ENCODE assay signal across 8 cellular contexts in the genomic region with DNA sequence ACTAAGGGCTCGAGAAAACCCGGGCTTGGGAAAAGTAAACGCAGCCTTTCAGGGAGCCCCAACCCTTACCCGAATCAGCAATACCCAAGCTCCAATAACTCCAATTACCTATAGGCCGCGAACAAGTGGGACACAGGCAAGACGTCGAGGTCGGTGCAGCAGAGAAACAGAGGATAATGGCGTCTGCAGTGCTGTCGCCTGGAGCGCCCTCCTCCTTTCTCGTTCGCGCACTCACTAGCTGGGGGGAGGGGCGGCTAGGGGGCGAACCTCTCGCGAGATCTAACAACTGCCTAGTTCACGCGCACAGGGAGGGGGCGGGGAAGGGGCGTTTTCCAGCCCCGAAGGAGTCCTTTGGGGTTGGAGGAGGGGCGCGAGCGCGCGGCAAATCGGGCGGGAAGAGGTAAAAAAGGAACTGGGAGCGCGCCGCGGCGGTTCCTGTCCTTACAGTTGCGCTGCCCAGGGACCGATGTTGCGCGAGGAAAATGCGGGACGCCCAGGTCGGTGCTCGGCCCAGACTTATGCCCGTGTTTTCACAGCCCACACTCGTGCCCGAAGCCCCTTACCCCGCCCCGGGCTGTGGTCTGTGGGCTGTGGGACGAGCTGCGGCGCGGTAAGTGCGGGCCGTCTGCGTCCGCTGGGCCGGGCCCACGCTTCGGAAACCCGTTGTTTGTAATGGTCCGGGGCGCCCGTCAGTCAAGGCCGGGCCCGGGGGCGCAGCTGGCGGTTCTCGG. TPM values are rescaled to one million over a fixed set of nuclear protein-coding genes. Genes with fewer than 3 reads are reported as not detected.
DNase-seq lines count a peak whose midpoint lies in the region; ATAC-seq and TF ChIP-seq lines count a peak whose summit lies in the region.

A gene (plus strand): TSS at position 411 of the 731 bp plus-strand sequence. CDS start 20,182 bp downstream, outside the sequence.

- H3K4me1 ChIP-seq in muscle layer of duodenum (ENCODE audit: control insufficient read depth in 1 of 2, insufficient read depth in 2 of 2, low read length in 2 of 2): peaks cover 5 to 30% of the 10 kb centered on the region in 2 donors

- ATAC-seq in GM21717 (IDR thresholded peaks at IDR 0.05; ENCODE audit: unreplicated experiment) (peak; percentile 70), esophagus mucosa (peak; percentile 96)
- ATAC-seq in activated T-cell treated with anti-CD3 and anti-CD28 coated beads, Interleukin-2, amount 50 U/mL, for 4 hours: peak; percentile 77 to 79

- no peaks in the 10 kb centered on the region for H3K27me3 Mint-ChIP-seq in activated T-cell treated with anti-CD3 and anti-CD28 coated beads, Interleukin-2, amount 50 U/mL, for 4 hours (ENCODE audit: low read depth)

- H3K9me3 Mint-ChIP-seq in activated T-cell treated with anti-CD3 and anti-CD28 coated beads, Interleukin-2, amount 50 U/mL, for 4 hours: no peaks in the 10 kb centered on the region

- H3K36me3 Mint-ChIP-seq in activated T-cell treated with anti-CD3 and anti-CD28 coated beads, Interleukin-2, amount 50 U/mL, for 4 hours (ENCODE audit: insufficient read depth): peaks cover 39% of the 10 kb centered on the region

- in situ Hi-C loops in KBM-7 (cut with MboI; ENCODE audit: low pct_unique_long_range_greater_than_20kb, low sequenced_read_pairs): no loop called here

- H3K36me3 ChIP-seq in muscle layer of duodenum (ENCODE audit: control insufficient read depth in 1 of 2, insufficient read depth in 2 of 2, low read length in 2 of 2): peaks cover 18 to 19% of the 10 kb centered on the region in 2 donors

- peaks cover 39% of the 10 kb centered on the region for H3K4me1 Mint-ChIP-seq in activated T-cell treated with anti-CD3 and anti-CD28 coated beads, Interleukin-2, amount 50 U/mL, for 4 hours (ENCODE audit: low read depth)

- DNase-seq in DMS53 treated with DMSO at 0.1 percent for 48 hours (lab: John Stamatoyannopoulos, UW; ENCODE audit: unreplicated experiment): peak; percentile 87
- peak; percentile 96 for DNase-seq in KBM-7
- DNase-seq in activated T-cell treated with anti-CD3 and anti-CD28 coated beads, Interleukin-2, amount 50 U/mL, for 4 hours: peak; percentile 100
- DNase-seq in stimulated activated CD8-positive, alpha-beta memory T cell treated with anti-CD3 and anti-CD28 coated beads, Interleukin-7, amount 100 ng/mL, for 4 hours (ENCODE audit: low read depth in 2 of 2): peak; percentile 98 to 99

- H3K4me3 Mint-ChIP-seq in activated T-cell treated with anti-CD3 and anti-CD28 coated beads, Interleukin-2, amount 50 U/mL, for 4 hours: peak within 1 kb of the TSS; percentile 96

- peak within 1 kb of the TSS; percentile 97 to 99 for H3K4me3 ChIP-seq in muscle layer of duodenum (ENCODE audit: low read depth in 1 of 2, low read length in 2 of 2)

- H3K9me3 ChIP-seq in muscle layer of duodenum (ENCODE audit: control insufficient read depth in 1 of 2, low read length in 2 of 2): no peaks in the 10 kb centered on the region

- peak within 1 kb of the TSS; percentile 99 for H3K27ac ChIP-seq in muscle layer of duodenum (ENCODE audit: low read length)

- H3K27me3 ChIP-seq in muscle layer of duodenum (ENCODE audit: low read depth, low read length): no peaks in the 10 kb centered on the region

TF ChIP-seq in PFSK-1, 5 proteins besides CTCF, POLR2A, EP300 and RAD21:
- TF ChIP-seq FOXP2 (optimal IDR thresholded peaks at IDR 0.05; ENCODE audit: borderline replicate concordance, extremely low read depth, extremely low read length, insufficient read depth) (peak; percentile 34), POLR2AphosphoS5 (IDR thresholded peaks at IDR 0.05; ENCODE audit: low read depth, low read length) (peak; percentile 90), TAF1 (IDR thresholded peaks at IDR 0.05; ENCODE audit: borderline replicate concordance, insufficient read depth, low read length) (peak; percentile 85; the same call in 1 of the 2 replicates), SIN3A (IDR thresholded peaks at IDR 0.05; ENCODE audit: borderline replicate concordance, insufficient read depth, low read length) (peak; percentile 93; the same call in 1 of the 2 replicates)
- TF ChIP-seq, protein P1, sequence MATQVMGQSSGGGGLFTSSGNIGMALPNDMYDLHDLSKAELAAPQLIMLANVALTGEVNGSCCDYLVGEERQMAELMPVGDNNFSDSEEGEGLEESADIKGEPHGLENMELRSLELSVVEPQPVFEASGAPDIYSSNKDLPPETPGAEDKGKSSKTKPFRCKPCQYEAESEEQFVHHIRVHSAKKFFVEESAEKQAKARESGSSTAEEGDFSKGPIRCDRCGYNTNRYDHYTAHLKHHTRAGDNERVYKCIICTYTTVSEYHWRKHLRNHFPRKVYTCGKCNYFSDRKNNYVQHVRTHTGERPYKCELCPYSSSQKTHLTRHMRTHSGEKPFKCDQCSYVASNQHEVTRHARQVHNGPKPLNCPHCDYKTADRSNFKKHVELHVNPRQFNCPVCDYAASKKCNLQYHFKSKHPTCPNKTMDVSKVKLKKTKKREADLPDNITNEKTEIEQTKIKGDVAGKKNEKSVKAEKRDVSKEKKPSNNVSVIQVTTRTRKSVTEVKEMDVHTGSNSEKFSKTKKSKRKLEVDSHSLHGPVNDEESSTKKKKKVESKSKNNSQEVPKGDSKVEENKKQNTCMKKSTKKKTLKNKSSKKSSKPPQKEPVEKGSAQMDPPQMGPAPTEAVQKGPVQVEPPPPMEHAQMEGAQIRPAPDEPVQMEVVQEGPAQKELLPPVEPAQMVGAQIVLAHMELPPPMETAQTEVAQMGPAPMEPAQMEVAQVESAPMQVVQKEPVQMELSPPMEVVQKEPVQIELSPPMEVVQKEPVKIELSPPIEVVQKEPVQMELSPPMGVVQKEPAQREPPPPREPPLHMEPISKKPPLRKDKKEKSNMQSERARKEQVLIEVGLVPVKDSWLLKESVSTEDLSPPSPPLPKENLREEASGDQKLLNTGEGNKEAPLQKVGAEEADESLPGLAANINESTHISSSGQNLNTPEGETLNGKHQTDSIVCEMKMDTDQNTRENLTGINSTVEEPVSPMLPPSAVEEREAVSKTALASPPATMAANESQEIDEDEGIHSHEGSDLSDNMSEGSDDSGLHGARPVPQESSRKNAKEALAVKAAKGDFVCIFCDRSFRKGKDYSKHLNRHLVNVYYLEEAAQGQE (IDR thresholded peaks at IDR 0.05; ENCODE audit: insufficient read depth in 1 of 2, low read depth in 2 of 2, low read length in 2 of 2): peak in 1 of 2 experiments; percentile 30; a peak in 2 of 4 replicates

RNA-seq across cellular contexts. Expression of the gene that starts here (rescaled TPM):
- 3.4 TPM for polyA plus RNA-seq in PFSK-1 (2012; ENCODE audit: insufficient read length, low read depth)
- total RNA-seq in activated T-cell treated with anti-CD3 and anti-CD28 coated beads, Interleukin-2, amount 50 U/mL, for 4 hours: 10 to 100 TPM; 15.6 to 18.2 (median 16.2) TPM
- 6.7 TPM for total RNA-seq in esophagus mucosa

Comparison
In these comparisons a context has a peak if more than half of its experiments do, and no peak if none do; other contexts are left out.
1. Peak in every context shown above with its lines: DNase-seq, ATAC-seq, H3K4me3 ChIP-seq and H3K27ac ChIP-seq.